1 cellular context compared by ENCODE assay signal in genomic region chr20:59393142-59393541, GRCh38.
TF ChIP-seq lines count a peak whose summit lies in the region.

No MANE protein-coding gene starts in this region.

TF ChIP-seq in HepG2, 621 proteins besides CTCF, POLR2A, EP300 and RAD21 (continued from another document and continues in another):
- no peak for TF ChIP-seq CREBL2 (CRISPR knock-in tag; IDR thresholded peaks at IDR 0.05; ENCODE audit: borderline replicate concordance)
- no peak for TF ChIP-seq KDM3A (CRISPR knock-in tag; IDR thresholded peaks at IDR 0.05; ENCODE audit: low read depth)
- no peak for TF ChIP-seq ZNF567 (CRISPR knock-in tag; IDR thresholded peaks at IDR 0.05; ENCODE audit: borderline replicate concordance)
- no peak for TF ChIP-seq ZNF326 (CRISPR knock-in tag; IDR thresholded peaks at IDR 0.05; ENCODE audit: borderline replicate concordance)
- no peak for TF ChIP-seq ZNF773 (CRISPR knock-in tag; IDR thresholded peaks at IDR 0.05; ENCODE audit: borderline replicate concordance)
- no peak for TF ChIP-seq ZNF704 (CRISPR knock-in tag; IDR thresholded peaks at IDR 0.05; ENCODE audit: borderline replicate concordance)
- no peak for TF ChIP-seq ZNF780A (CRISPR knock-in tag; IDR thresholded peaks at IDR 0.05)
- no peak for TF ChIP-seq ZNF616 (CRISPR knock-in tag; IDR thresholded peaks at IDR 0.05; ENCODE audit: low read depth)
- no peak for TF ChIP-seq TARDBP (CRISPR knock-in tag; IDR thresholded peaks at IDR 0.05)
- no peak for TF ChIP-seq YEATS2 (CRISPR knock-in tag; IDR thresholded peaks at IDR 0.05; ENCODE audit: borderline replicate concordance)
- TF ChIP-seq ZNF83 (CRISPR knock-in tag; IDR thresholded peaks at IDR 0.05; ENCODE audit: borderline replicate concordance), result no peak
- TF ChIP-seq CREB1 (IDR thresholded peaks at IDR 0.05), result peak; percentile 57; the same call in 1 of the 2 replicates
- TF ChIP-seq CREB1 (CRISPR knock-in tag; IDR thresholded peaks at IDR 0.05), result no peak
- no peak for TF ChIP-seq AHR (CRISPR knock-in tag; IDR thresholded peaks at IDR 0.05)
- TF ChIP-seq ZNF513 (CRISPR knock-in tag; conservative IDR thresholded peaks at IDR 0.05), result no peak
- no peak for TF ChIP-seq NR3C1 (CRISPR knock-in tag; IDR thresholded peaks at IDR 0.05)
- TF ChIP-seq CAMTA2 (CRISPR knock-in tag; IDR thresholded peaks at IDR 0.05; ENCODE audit: borderline replicate concordance), result no peak
- no peak for TF ChIP-seq SSRP1 (CRISPR knock-in tag; IDR thresholded peaks at IDR 0.05)
- TF ChIP-seq ZNF747 (CRISPR knock-in tag; IDR thresholded peaks at IDR 0.05; ENCODE audit: borderline replicate concordance), result no peak
- TF ChIP-seq ARNT (IDR thresholded peaks at IDR 0.05), result 0 out of 2 replicates have a peak, but pooled peaks have one; percentile 47
- TF ChIP-seq HOXA7 (CRISPR knock-in tag; IDR thresholded peaks at IDR 0.05), result no peak
- TF ChIP-seq MLXIP (CRISPR knock-in tag; IDR thresholded peaks at IDR 0.05; ENCODE audit: borderline replicate concordance), result no peak
- TF ChIP-seq POGZ (CRISPR knock-in tag; IDR thresholded peaks at IDR 0.05), result no peak
- no peak for TF ChIP-seq SETDB1 (CRISPR knock-in tag; IDR thresholded peaks at IDR 0.05; ENCODE audit: borderline replicate concordance)
- no peak for TF ChIP-seq AHDC1 (CRISPR knock-in tag; IDR thresholded peaks at IDR 0.05; ENCODE audit: borderline replicate concordance)
- TF ChIP-seq RFXANK (CRISPR knock-in tag; IDR thresholded peaks at IDR 0.05), result no peak
- TF ChIP-seq KAT7 (CRISPR knock-in tag; IDR thresholded peaks at IDR 0.05; ENCODE audit: borderline replicate concordance), result no peak
- no peak for TF ChIP-seq DNMT3B (CRISPR knock-in tag; conservative IDR thresholded peaks at IDR 0.05)
- TF ChIP-seq ZNF562 (CRISPR knock-in tag; IDR thresholded peaks at IDR 0.05; ENCODE audit: borderline replicate concordance), result no peak
- no peak for TF ChIP-seq ZBTB33 (CRISPR knock-in tag; IDR thresholded peaks at IDR 0.05)
- TF ChIP-seq ZNF883 (CRISPR knock-in tag; IDR thresholded peaks at IDR 0.05; ENCODE audit: not compliant biosample characterization), result no peak
- no peak for TF ChIP-seq NFKBIZ (CRISPR knock-in tag; IDR thresholded peaks at IDR 0.05)
- no peak for TF ChIP-seq RNF219 (CRISPR knock-in tag; IDR thresholded peaks at IDR 0.05)
- peak; percentile 71; the same call in 1 of the 2 replicates for TF ChIP-seq IKZF1 (IDR thresholded peaks at IDR 0.05)
- TF ChIP-seq THYN1 (CRISPR knock-in tag; IDR thresholded peaks at IDR 0.05; ENCODE audit: borderline replicate concordance, low read depth), result no peak
- no peak for TF ChIP-seq NRL (CRISPR knock-in tag; IDR thresholded peaks at IDR 0.05; ENCODE audit: borderline replicate concordance)
- no peak for TF ChIP-seq HNF1A (IDR thresholded peaks at IDR 0.05; ENCODE audit: low read depth)
- no peak for TF ChIP-seq HNF1A (CRISPR knock-in tag; IDR thresholded peaks at IDR 0.05; ENCODE audit: borderline replicate concordance)
- TF ChIP-seq ZSCAN12 (CRISPR knock-in tag; IDR thresholded peaks at IDR 0.05), result no peak
- TF ChIP-seq PBX2 (CRISPR knock-in tag; IDR thresholded peaks at IDR 0.05), result no peak
